18 cellular contexts compared by ENCODE assay signal in genomic region chr16:87443031-87443430, GRCh38. TPM values are rescaled to one million over a fixed set of nuclear protein-coding genes. Genes with fewer than 3 reads are reported as not detected.
DNase-seq lines count a peak whose midpoint lies in the region; ATAC-seq and TF ChIP-seq lines count a peak whose summit lies in the region.
"Had no signal": no experiment of that assay in that cellular context is flagged by ENCODE, and none has a peak within 500 bp of the region (broad histone marks: within the 10 kb centered on the region; RNA-seq: fewer than 3 reads in every experiment).

No MANE protein-coding gene starts in this region.

- H3K36me3 ChIP-seq in endodermal cell (ENCODE audit: control insufficient read depth, insufficient read depth, low read length) = peaks cover 47% of the 10 kb centered on the region

- H3K36me3 Mint-ChIP-seq in activated naive CD8-positive, alpha-beta T cell = peaks cover 22% of the 10 kb centered on the region
- peaks cover 15% of the 10 kb centered on the region for H3K36me3 Mint-ChIP-seq in activated naive CD8-positive, alpha-beta T cell treated with anti-CD3 and anti-CD28 coated beads, Interleukin-2, amount 50 U/mL, for 24 hours (ENCODE audit: low read depth)
- H3K36me3 Mint-ChIP-seq in endodermal cell (ENCODE audit: low read depth) (peaks cover 70% of the 10 kb centered on the region), nephron progenitor cell (ENCODE audit: low read depth) (peaks cover 78% of the 10 kb centered on the region)

- no peak overlapping the region for H3K4me3 ChIP-seq in endodermal cell (ENCODE audit: low read length)
- H3K4me3 ChIP-seq: BLaER1, GM23338 had no signal

- peaks cover 6% of the 10 kb centered on the region for H3K4me1 Mint-ChIP-seq in activated naive CD8-positive, alpha-beta T cell (ENCODE audit: low read depth)
- H3K4me1 Mint-ChIP-seq in activated naive CD8-positive, alpha-beta T cell treated with anti-CD3 and anti-CD28 coated beads, Interleukin-2, amount 50 U/mL, for 24 hours = no peaks in the 10 kb centered on the region
- H3K4me1 Mint-ChIP-seq in endodermal cell (peaks cover 6% of the 10 kb centered on the region), nephron progenitor cell (peaks cover 13% of the 10 kb centered on the region)
- H3K4me1 Mint-ChIP-seq: CD14-positive monocyte had no signal

- no peaks in the 10 kb centered on the region for H3K9me3 Mint-ChIP-seq in activated naive CD8-positive, alpha-beta T cell (ENCODE audit: low read depth)
- H3K9me3 Mint-ChIP-seq in activated naive CD8-positive, alpha-beta T cell treated with anti-CD3 and anti-CD28 coated beads, Interleukin-2, amount 50 U/mL, for 24 hours = no peaks in the 10 kb centered on the region
- H3K9me3 Mint-ChIP-seq in endodermal cell (peaks cover 36% of the 10 kb centered on the region), nephron progenitor cell (peaks cover 42% of the 10 kb centered on the region)
- H3K9me3 Mint-ChIP-seq: HFFc6 had no signal

- no peaks in the 10 kb centered on the region for H3K4me1 ChIP-seq in endodermal cell (ENCODE audit: control insufficient read depth, insufficient read depth, low read length)

- H3K9ac ChIP-seq in endodermal cell (ENCODE audit: extremely low read depth, low read length, poor library complexity, severe bottlenecking) = no peak overlapping the region
- H3K9ac ChIP-seq: BLaER1 had no signal

- H3K27ac Mint-ChIP-seq in activated naive CD8-positive, alpha-beta T cell = peak overlapping the region; percentile 72
- H3K27ac Mint-ChIP-seq in activated naive CD8-positive, alpha-beta T cell treated with anti-CD3 and anti-CD28 coated beads, Interleukin-2, amount 50 U/mL, for 24 hours = no peak overlapping the region
- peak overlapping the region; percentile 3 for H3K27ac Mint-ChIP-seq in endodermal cell
- H3K27ac Mint-ChIP-seq in nephron progenitor cell = peak overlapping the region; percentile 90
- H3K27ac Mint-ChIP-seq: CD14-positive monocyte; CD4-positive, alpha-beta memory T cell; GM23338; HFFc6 had no signal

- TF ChIP-seq CTCF in endodermal cell (conservative IDR thresholded peaks at IDR 0.05) = no peak
- no peak for TF ChIP-seq CTCF in nephron progenitor cell (IDR thresholded peaks at IDR 0.05)

- H3K9me3 ChIP-seq in endodermal cell (ENCODE audit: control insufficient read depth, low read length) = peaks cover 25% of the 10 kb centered on the region

- no peak for ATAC-seq in activated naive CD8-positive, alpha-beta T cell treated with anti-CD3 and anti-CD28 coated beads, Interleukin-2, amount 50 U/mL, for 24 hours
- no peak for ATAC-seq in GM18519 (IDR thresholded peaks at IDR 0.05; ENCODE audit: low FRiP score, unreplicated experiment)
- ATAC-seq in HG02970 (IDR thresholded peaks at IDR 0.05; ENCODE audit: low FRiP score, unreplicated experiment) = no peak
- ATAC-seq: GM23338, HCT116, HepG2 had no signal

- H3K27me3 Mint-ChIP-seq in activated naive CD8-positive, alpha-beta T cell = no peaks in the 10 kb centered on the region
- H3K27me3 Mint-ChIP-seq in activated naive CD8-positive, alpha-beta T cell treated with anti-CD3 and anti-CD28 coated beads, Interleukin-2, amount 50 U/mL, for 24 hours = no peaks in the 10 kb centered on the region
- H3K27me3 Mint-ChIP-seq in endodermal cell (ENCODE audit: insufficient read depth) = no peaks in the 10 kb centered on the region
- peaks cover 4% of the 10 kb centered on the region for H3K27me3 Mint-ChIP-seq in nephron progenitor cell (ENCODE audit: low read depth, poor library complexity)
- H3K27me3 Mint-ChIP-seq: CD4-positive, alpha-beta memory T cell had no signal

- no peaks in the 10 kb centered on the region for H3K27me3 ChIP-seq in endodermal cell (ENCODE audit: control insufficient read depth, insufficient read depth, low read length, poor library complexity, severe bottlenecking)
- H3K27me3 ChIP-seq: BLaER1 had no signal

- H3K4me3 Mint-ChIP-seq in activated naive CD8-positive, alpha-beta T cell = no peak overlapping the region
- H3K4me3 Mint-ChIP-seq in activated naive CD8-positive, alpha-beta T cell treated with anti-CD3 and anti-CD28 coated beads, Interleukin-2, amount 50 U/mL, for 24 hours = no peak overlapping the region
- H3K4me3 Mint-ChIP-seq in endodermal cell (no peak overlapping the region), nephron progenitor cell (peak overlapping the region; percentile 39)
- H3K4me3 Mint-ChIP-seq: CD14-positive monocyte; CD4-positive, alpha-beta memory T cell; GM23338; HFFc6 had no signal

- 95 to 99% methylated on average over 8 of the region's 8 CpGs for WGBS in endodermal cell (ENCODE audit: insufficient coverage in 1 of 2, insufficient read length in 1 of 2), 2 experiments

- DNase-seq in activated naive CD8-positive, alpha-beta T cell treated with anti-CD3 and anti-CD28 coated beads, Interleukin-2, amount 50 U/mL, for 24 hours = no peak
- DNase-seq in endodermal cell = no peak
- DNase-seq in nephron progenitor cell = no peak
- no peak for DNase-seq in RPMI8226
- DNase-seq: 8988T; CD4-positive, alpha-beta memory T cell; DMS153; DMS79; GDM1; HFFc6 had no signal

- no peak overlapping the region for H3K27ac ChIP-seq in endodermal cell (ENCODE audit: low read depth, low read length)
- H3K27ac ChIP-seq: BLaER1 had no signal

RNA-seq across cellular contexts. Expression of gene ZCCHC14, which starts 49.8 kb away (rescaled TPM):
- total RNA-seq in endodermal cell = 10 to 100 TPM; 27.3 to 33.7 TPM
- polyA plus RNA-seq in endodermal cell (2013, experiment 1 of 2) = 32.5 TPM
- 30.0 TPM for polyA plus RNA-seq in endodermal cell (2013, experiment 2 of 2)

RNA-seq across cellular contexts. Expression of gene MAP1LC3B, which starts 50.9 kb away (rescaled TPM):
- total RNA-seq in endodermal cell = 10 to 100 TPM; 56.4 to 62.4 TPM
- polyA plus RNA-seq in endodermal cell (2013, experiment 1 of 2) = 67.5 TPM
- 73.4 TPM for polyA plus RNA-seq in endodermal cell (2013, experiment 2 of 2)

RNA-seq across cellular contexts. Expression of gene FBXO31, which starts 59.5 kb away (rescaled TPM):
- total RNA-seq in endodermal cell = 10 to 100 TPM; 18.6 to 22.1 TPM
- polyA plus RNA-seq in endodermal cell (2013, experiment 1 of 2) = 13.4 TPM
- 9.5 TPM for polyA plus RNA-seq in endodermal cell (2013, experiment 2 of 2)
